Comparison of ENCODE assay signal across 1 cellular context in the genomic region with DNA sequence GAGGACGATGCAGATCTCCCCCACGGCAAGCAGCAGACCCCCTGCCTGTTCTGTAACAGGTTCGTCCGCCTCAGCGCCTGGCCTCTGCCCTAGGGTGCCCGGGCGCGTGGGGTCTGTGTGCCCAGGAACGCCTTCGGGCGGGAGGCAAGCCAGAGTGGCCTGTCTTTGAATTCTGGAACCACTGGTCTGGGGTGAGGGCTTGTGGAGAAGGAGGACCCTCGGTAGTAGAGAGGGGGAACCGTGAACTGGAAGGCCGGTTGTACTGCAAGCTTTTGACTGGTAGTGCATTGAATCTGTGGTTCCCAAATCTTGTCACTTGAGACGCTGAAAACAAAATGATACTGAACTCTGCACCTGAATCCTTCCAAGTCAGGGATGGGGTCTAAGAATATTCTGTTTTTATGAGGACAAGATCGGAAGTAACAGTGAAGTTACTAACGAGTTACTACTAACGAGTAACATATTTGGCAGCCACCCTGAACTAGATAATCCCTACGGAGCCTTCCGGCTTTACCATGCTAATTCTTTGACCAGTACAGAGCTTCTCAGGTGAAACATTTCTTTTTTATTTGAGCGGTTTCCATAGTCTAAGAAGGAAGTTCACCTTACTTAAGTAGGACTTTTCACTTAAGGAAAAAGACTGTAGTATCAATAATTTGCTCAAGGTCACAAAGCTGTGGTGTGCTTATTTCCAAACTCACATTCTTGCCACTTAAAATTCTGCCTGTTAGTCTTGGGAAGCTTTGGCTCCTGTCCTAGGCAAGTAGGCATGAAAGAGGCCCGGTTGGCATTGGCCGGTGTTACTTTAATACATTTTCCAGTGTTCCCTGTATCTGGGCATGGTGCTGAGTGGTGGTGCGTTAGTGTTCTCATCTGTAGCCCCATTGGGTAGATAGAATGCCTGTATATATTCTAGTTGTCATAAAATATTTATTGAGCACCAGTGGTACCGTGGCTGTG.
TF ChIP-seq lines count a peak whose summit lies in the region.

No MANE protein-coding gene starts in this region.

TF ChIP-seq in GM12878, 131 proteins besides CTCF, POLR2A, EP300 and RAD21:
- TF ChIP-seq, protein P1, sequence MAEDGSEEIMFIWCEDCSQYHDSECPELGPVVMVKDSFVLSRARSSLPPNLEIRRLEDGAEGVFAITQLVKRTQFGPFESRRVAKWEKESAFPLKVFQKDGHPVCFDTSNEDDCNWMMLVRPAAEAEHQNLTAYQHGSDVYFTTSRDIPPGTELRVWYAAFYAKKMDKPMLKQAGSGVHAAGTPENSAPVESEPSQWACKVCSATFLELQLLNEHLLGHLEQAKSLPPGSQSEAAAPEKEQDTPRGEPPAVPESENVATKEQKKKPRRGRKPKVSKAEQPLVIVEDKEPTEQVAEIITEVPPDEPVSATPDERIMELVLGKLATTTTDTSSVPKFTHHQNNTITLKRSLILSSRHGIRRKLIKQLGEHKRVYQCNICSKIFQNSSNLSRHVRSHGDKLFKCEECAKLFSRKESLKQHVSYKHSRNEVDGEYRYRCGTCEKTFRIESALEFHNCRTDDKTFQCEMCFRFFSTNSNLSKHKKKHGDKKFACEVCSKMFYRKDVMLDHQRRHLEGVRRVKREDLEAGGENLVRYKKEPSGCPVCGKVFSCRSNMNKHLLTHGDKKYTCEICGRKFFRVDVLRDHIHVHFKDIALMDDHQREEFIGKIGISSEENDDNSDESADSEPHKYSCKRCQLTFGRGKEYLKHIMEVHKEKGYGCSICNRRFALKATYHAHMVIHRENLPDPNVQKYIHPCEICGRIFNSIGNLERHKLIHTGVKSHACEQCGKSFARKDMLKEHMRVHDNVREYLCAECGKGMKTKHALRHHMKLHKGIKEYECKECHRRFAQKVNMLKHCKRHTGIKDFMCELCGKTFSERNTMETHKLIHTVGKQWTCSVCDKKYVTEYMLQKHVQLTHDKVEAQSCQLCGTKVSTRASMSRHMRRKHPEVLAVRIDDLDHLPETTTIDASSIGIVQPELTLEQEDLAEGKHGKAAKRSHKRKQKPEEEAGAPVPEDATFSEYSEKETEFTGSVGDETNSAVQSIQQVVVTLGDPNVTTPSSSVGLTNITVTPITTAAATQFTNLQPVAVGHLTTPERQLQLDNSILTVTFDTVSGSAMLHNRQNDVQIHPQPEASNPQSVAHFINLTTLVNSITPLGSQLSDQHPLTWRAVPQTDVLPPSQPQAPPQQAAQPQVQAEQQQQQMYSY (CRISPR knock-in tag; IDR thresholded peaks at IDR 0.05), result no peak
- TF ChIP-seq, protein P2, sequence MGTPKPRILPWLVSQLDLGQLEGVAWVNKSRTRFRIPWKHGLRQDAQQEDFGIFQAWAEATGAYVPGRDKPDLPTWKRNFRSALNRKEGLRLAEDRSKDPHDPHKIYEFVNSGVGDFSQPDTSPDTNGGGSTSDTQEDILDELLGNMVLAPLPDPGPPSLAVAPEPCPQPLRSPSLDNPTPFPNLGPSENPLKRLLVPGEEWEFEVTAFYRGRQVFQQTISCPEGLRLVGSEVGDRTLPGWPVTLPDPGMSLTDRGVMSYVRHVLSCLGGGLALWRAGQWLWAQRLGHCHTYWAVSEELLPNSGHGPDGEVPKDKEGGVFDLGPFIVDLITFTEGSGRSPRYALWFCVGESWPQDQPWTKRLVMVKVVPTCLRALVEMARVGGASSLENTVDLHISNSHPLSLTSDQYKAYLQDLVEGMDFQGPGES (IDR thresholded peaks at IDR 0.05), result 0 out of 2 replicates have a peak, but pooled peaks have one; percentile 3
- TF ChIP-seq RB1 (IDR thresholded peaks at IDR 0.05; ENCODE audit: borderline replicate concordance), result 0 out of 2 replicates have a peak, but pooled peaks have one; percentile 5
TF ChIP-seq in GM12878: peak in this region for 2.
